Comparison of ENCODE assay signal across 1 cellular context in the genomic region with DNA sequence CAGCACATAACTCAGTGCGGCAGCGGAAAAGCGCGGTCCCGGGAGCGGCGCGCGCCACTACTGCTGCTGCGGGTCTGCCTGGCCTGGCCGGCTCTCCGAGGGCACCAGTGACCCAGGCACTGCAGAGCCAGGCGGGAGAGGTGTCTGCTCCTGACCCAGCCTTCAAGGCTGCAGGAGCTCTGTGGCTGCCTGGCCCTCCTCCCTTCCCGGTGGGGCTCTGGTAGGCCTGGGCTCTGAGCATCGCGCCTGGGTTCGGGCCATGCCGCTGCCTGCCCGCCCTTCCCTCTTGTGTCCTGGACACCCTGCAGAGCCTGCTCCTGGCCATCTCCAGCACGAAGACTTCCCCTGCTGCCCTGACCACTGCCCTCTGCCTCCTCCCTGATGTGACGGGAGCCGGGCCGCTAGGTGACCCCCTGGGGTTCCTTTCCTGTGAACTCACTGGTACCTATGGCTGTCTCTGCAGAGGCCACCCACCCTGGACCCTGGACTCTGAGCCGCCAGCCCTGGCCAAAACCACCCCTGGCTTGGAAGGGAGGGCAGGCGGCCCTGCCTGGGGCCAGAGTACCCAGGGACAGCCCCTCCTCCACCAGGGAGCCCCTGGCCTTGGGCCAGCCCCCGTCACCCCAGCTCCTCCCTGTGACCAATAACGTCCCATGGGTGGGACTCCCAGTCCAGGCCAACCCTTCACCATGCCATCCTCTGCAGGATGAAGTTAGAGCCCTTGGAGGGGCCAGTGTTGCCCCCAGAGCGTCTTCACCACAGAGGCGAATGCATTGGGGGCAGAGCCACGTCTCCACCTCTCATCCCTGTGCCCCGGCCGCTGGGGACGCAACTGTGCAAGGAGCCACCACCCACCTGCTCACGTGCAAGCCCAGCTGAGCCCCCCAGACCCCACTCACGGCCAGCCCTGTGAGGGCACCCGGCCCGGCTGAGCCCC.
TF ChIP-seq lines count a peak whose summit lies in the region.

No MANE protein-coding gene starts in this region.

TF ChIP-seq in HepG2, 621 proteins besides CTCF, POLR2A, EP300 and RAD21 (continued from another document and continues in another):
- TF ChIP-seq ZNF263 (CRISPR knock-in tag; IDR thresholded peaks at IDR 0.05) (peak; percentile 75), TCF7L2 (IDR thresholded peaks at IDR 0.05; ENCODE audit: low read depth, low read length) (no peak), RBM39 (IDR thresholded peaks at IDR 0.05; ENCODE audit: low read depth, low read length, poor library complexity, severe bottlenecking) (peak; percentile 61), HDAC1 (CRISPR knock-in tag; IDR thresholded peaks at IDR 0.05) (peak; percentile 80), NFIC (IDR thresholded peaks at IDR 0.05; ENCODE audit: low read length) (no peak), NR2C2 (CRISPR knock-in tag; IDR thresholded peaks at IDR 0.05; ENCODE audit: borderline replicate concordance) (peak; percentile 82), NKX3-1 (CRISPR knock-in tag; IDR thresholded peaks at IDR 0.05) (no peak), PPARG (CRISPR knock-in tag; conservative IDR thresholded peaks at IDR 0.05) (0 out of 2 replicates have a peak, but pooled peaks have one; percentile 30), ZNF24 (IDR thresholded peaks at IDR 0.05) (no peak), TSC22D2 (CRISPR knock-in tag; IDR thresholded peaks at IDR 0.05; ENCODE audit: borderline replicate concordance) (no peak), FOXJ3 (CRISPR knock-in tag; IDR thresholded peaks at IDR 0.05; ENCODE audit: borderline replicate concordance) (0 out of 2 replicates have a peak, but pooled peaks have one; percentile 10), YY1 (IDR thresholded peaks at IDR 0.05; ENCODE audit: insufficient read depth, insufficient replicate concordance, low read depth, low read length) (peak; percentile 51), ARHGAP35 (CRISPR knock-in tag; IDR thresholded peaks at IDR 0.05; ENCODE audit: borderline replicate concordance) (no peak), ZNF552 (CRISPR knock-in tag; IDR thresholded peaks at IDR 0.05; ENCODE audit: borderline replicate concordance) (no peak), TP53 (CRISPR knock-in tag; conservative IDR thresholded peaks at IDR 0.05) (no peak; the same call in 1 of the 2 replicates), ZNF850 (CRISPR knock-in tag; conservative IDR thresholded peaks at IDR 0.05) (no peak), ZNF703 (CRISPR knock-in tag; IDR thresholded peaks at IDR 0.05; ENCODE audit: borderline replicate concordance) (no peak), MEF2D (CRISPR knock-in tag; IDR thresholded peaks at IDR 0.05) (peak; percentile 67; the same call in 1 of the 2 replicates), DNMT1 (CRISPR knock-in tag; IDR thresholded peaks at IDR 0.05) (peak; percentile 91), ZNF367 (CRISPR knock-in tag; IDR thresholded peaks at IDR 0.05; ENCODE audit: borderline replicate concordance) (no peak), TBP (CRISPR knock-in tag; IDR thresholded peaks at IDR 0.05) (no peak)
- TF ChIP-seq, protein P1, sequence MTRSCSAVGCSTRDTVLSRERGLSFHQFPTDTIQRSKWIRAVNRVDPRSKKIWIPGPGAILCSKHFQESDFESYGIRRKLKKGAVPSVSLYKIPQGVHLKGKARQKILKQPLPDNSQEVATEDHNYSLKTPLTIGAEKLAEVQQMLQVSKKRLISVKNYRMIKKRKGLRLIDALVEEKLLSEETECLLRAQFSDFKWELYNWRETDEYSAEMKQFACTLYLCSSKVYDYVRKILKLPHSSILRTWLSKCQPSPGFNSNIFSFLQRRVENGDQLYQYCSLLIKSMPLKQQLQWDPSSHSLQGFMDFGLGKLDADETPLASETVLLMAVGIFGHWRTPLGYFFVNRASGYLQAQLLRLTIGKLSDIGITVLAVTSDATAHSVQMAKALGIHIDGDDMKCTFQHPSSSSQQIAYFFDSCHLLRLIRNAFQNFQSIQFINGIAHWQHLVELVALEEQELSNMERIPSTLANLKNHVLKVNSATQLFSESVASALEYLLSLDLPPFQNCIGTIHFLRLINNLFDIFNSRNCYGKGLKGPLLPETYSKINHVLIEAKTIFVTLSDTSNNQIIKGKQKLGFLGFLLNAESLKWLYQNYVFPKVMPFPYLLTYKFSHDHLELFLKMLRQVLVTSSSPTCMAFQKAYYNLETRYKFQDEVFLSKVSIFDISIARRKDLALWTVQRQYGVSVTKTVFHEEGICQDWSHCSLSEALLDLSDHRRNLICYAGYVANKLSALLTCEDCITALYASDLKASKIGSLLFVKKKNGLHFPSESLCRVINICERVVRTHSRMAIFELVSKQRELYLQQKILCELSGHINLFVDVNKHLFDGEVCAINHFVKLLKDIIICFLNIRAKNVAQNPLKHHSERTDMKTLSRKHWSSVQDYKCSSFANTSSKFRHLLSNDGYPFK (CRISPR knock-in tag; IDR thresholded peaks at IDR 0.05; ENCODE audit: borderline replicate concordance) = peak; percentile 88
- TF ChIP-seq, protein P2, sequence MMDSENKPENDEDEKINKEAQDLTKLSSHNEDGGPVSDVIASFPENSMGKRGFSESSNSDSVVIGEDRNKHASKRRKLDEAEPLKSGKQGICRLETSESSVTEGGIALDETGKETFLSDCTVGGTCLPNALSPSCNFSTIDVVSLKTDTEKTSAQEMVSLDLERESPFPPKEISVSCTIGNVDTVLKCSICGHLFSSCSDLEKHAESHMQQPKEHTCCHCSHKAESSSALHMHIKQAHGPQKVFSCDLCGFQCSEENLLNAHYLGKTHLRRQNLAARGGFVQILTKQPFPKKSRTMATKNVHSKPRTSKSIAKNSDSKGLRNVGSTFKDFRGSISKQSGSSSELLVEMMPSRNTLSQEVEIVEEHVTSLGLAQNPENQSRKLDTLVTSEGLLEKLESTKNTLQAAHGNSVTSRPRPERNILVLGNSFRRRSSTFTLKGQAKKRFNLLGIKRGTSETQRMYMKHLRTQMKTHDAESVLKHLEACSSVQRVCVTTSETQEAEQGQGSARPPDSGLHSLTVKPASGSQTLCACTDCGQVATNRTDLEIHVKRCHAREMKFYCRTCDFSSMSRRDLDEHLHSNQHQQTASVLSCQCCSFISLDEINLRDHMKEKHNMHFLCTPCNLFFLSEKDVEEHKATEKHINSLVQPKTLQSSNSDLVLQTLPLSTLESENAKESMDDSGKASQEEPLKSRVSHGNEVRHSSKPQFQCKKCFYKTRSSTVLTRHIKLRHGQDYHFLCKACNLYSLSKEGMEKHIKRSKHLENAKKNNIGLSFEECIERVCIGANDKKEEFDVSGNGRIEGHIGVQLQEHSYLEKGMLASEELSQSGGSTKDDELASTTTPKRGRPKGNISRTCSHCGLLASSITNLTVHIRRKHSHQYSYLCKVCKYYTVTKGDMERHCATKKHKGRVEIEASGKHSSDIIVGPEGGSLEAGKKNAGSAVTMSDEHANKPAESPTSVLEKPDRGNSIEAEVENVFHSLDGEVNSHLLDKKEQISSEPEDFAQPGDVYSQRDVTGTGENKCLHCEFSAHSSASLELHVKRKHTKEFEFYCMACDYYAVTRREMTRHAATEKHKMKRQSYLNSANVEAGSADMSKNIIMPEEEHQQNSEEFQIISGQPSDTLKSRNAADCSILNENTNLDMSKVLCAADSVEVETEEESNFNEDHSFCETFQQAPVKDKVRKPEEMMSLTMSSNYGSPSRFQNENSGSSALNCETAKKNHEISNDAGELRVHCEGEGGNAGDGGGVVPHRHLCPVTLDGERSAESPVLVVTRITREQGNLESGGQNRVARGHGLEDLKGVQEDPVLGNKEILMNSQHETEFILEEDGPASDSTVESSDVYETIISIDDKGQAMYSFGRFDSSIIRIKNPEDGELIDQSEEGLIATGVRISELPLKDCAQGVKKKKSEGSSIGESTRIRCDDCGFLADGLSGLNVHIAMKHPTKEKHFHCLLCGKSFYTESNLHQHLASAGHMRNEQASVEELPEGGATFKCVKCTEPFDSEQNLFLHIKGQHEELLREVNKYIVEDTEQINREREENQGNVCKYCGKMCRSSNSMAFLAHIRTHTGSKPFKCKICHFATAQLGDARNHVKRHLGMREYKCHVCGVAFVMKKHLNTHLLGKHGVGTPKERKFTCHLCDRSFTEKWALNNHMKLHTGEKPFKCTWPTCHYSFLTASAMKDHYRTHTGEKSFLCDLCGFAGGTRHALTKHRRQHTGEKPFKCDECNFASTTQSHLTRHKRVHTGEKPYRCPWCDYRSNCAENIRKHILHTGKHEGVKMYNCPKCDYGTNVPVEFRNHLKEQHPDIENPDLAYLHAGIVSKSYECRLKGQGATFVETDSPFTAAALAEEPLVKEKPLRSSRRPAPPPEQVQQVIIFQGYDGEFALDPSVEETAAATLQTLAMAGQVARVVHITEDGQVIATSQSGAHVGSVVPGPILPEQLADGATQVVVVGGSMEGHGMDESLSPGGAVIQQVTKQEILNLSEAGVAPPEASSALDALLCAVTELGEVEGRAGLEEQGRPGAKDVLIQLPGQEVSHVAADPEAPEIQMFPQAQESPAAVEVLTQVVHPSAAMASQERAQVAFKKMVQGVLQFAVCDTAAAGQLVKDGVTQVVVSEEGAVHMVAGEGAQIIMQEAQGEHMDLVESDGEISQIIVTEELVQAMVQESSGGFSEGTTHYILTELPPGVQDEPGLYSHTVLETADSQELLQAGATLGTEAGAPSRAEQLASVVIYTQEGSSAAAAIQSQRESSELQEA (CRISPR knock-in tag; IDR thresholded peaks at IDR 0.05; ENCODE audit: not compliant biosample characterization) = no peak
- TF ChIP-seq, protein P3, sequence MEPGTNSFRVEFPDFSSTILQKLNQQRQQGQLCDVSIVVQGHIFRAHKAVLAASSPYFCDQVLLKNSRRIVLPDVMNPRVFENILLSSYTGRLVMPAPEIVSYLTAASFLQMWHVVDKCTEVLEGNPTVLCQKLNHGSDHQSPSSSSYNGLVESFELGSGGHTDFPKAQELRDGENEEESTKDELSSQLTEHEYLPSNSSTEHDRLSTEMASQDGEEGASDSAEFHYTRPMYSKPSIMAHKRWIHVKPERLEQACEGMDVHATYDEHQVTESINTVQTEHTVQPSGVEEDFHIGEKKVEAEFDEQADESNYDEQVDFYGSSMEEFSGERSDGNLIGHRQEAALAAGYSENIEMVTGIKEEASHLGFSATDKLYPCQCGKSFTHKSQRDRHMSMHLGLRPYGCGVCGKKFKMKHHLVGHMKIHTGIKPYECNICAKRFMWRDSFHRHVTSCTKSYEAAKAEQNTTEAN (CRISPR knock-in tag; conservative IDR thresholded peaks at IDR 0.05) = no peak; the same call in none of the 2 replicates
- TF ChIP-seq, protein P4, sequence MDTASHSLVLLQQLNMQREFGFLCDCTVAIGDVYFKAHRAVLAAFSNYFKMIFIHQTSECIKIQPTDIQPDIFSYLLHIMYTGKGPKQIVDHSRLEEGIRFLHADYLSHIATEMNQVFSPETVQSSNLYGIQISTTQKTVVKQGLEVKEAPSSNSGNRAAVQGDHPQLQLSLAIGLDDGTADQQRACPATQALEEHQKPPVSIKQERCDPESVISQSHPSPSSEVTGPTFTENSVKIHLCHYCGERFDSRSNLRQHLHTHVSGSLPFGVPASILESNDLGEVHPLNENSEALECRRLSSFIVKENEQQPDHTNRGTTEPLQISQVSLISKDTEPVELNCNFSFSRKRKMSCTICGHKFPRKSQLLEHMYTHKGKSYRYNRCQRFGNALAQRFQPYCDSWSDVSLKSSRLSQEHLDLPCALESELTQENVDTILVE (CRISPR knock-in tag; IDR thresholded peaks at IDR 0.05) = 0 out of 2 replicates have a peak, but pooled peaks have one; percentile 26
- TF ChIP-seq, protein P5, sequence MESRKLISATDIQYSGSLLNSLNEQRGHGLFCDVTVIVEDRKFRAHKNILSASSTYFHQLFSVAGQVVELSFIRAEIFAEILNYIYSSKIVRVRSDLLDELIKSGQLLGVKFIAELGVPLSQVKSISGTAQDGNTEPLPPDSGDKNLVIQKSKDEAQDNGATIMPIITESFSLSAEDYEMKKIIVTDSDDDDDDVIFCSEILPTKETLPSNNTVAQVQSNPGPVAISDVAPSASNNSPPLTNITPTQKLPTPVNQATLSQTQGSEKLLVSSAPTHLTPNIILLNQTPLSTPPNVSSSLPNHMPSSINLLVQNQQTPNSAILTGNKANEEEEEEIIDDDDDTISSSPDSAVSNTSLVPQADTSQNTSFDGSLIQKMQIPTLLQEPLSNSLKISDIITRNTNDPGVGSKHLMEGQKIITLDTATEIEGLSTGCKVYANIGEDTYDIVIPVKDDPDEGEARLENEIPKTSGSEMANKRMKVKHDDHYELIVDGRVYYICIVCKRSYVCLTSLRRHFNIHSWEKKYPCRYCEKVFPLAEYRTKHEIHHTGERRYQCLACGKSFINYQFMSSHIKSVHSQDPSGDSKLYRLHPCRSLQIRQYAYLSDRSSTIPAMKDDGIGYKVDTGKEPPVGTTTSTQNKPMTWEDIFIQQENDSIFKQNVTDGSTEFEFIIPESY (CRISPR knock-in tag; IDR thresholded peaks at IDR 0.05) = peak; percentile 39; the same call in 1 of the 2 replicates
- TF ChIP-seq, protein P6, sequence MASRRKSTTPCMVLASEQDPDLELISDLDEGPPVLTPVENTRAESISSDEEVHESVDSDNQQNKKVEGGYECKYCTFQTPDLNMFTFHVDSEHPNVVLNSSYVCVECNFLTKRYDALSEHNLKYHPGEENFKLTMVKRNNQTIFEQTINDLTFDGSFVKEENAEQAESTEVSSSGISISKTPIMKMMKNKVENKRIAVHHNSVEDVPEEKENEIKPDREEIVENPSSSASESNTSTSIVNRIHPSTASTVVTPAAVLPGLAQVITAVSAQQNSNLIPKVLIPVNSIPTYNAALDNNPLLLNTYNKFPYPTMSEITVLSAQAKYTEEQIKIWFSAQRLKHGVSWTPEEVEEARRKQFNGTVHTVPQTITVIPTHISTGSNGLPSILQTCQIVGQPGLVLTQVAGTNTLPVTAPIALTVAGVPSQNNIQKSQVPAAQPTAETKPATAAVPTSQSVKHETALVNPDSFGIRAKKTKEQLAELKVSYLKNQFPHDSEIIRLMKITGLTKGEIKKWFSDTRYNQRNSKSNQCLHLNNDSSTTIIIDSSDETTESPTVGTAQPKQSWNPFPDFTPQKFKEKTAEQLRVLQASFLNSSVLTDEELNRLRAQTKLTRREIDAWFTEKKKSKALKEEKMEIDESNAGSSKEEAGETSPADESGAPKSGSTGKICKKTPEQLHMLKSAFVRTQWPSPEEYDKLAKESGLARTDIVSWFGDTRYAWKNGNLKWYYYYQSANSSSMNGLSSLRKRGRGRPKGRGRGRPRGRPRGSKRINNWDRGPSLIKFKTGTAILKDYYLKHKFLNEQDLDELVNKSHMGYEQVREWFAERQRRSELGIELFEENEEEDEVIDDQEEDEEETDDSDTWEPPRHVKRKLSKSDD (CRISPR knock-in tag; IDR thresholded peaks at IDR 0.05; ENCODE audit: low read depth) = peak; percentile 90
- TF ChIP-seq, protein P7, sequence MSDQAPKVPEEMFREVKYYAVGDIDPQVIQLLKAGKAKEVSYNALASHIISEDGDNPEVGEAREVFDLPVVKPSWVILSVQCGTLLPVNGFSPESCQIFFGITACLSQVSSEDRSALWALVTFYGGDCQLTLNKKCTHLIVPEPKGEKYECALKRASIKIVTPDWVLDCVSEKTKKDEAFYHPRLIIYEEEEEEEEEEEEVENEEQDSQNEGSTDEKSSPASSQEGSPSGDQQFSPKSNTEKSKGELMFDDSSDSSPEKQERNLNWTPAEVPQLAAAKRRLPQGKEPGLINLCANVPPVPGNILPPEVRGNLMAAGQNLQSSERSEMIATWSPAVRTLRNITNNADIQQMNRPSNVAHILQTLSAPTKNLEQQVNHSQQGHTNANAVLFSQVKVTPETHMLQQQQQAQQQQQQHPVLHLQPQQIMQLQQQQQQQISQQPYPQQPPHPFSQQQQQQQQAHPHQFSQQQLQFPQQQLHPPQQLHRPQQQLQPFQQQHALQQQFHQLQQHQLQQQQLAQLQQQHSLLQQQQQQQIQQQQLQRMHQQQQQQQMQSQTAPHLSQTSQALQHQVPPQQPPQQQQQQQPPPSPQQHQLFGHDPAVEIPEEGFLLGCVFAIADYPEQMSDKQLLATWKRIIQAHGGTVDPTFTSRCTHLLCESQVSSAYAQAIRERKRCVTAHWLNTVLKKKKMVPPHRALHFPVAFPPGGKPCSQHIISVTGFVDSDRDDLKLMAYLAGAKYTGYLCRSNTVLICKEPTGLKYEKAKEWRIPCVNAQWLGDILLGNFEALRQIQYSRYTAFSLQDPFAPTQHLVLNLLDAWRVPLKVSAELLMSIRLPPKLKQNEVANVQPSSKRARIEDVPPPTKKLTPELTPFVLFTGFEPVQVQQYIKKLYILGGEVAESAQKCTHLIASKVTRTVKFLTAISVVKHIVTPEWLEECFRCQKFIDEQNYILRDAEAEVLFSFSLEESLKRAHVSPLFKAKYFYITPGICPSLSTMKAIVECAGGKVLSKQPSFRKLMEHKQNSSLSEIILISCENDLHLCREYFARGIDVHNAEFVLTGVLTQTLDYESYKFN (CRISPR knock-in tag; conservative IDR thresholded peaks at IDR 0.05) = peak; percentile 98
